Comparison of ENCODE assay signal across 1 cellular context in genomic region chr17:2401426-2402221, GRCh38.
TF ChIP-seq lines count a peak whose summit lies in the region.

No MANE protein-coding gene starts in this region.

TF ChIP-seq in GM12878, 131 proteins besides CTCF, POLR2A, EP300 and RAD21 (continued from another document):
- TF ChIP-seq BCL11A (IDR thresholded peaks at IDR 0.05; ENCODE audit: low read depth, low read length) (0 out of 2 replicates have a peak, but pooled peaks have one; percentile 4), SREBF2 (IDR thresholded peaks at IDR 0.05; ENCODE audit: low read length) (no peak), MTA2 (IDR thresholded peaks at IDR 0.05; ENCODE audit: low read depth) (peak; percentile 13; the same call in 1 of the 2 replicates), NRF1 (conservative IDR thresholded peaks at IDR 0.05; ENCODE audit: low read depth, low read length) (no peak), CHD2 (IDR thresholded peaks at IDR 0.05; ENCODE audit: borderline replicate concordance, low read depth, low read length) (peak; percentile 80; the same call in 1 of the 2 replicates), CHD4 (IDR thresholded peaks at IDR 0.05) (no peak), TCF3 (IDR thresholded peaks at IDR 0.05; ENCODE audit: borderline replicate concordance, insufficient read depth, low read depth, low read length) (no peak), LARP7 (IDR thresholded peaks at IDR 0.05) (peak; percentile 60; the same call in 1 of the 2 replicates)
